ENCODE assay signal across 14 cellular contexts in the genomic region with DNA sequence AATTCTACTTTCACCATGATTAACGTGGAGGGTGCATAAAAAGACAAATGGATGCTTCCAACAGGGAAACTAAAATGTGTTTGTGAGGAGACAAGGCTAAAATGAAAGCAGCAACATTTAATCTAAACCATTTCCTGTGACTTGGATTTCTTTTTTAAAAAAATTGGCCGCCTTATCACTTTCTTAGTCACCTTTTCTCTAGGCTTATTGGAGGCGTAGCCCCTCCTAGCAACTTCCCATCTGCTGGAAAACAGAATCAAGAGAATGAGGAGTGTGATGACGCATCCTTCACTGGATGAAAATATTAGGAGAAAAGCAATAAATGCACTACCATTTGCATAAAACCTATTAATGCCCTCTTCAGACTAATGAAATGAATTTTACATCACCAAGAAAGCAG. TPM values are rescaled to one million over a fixed set of nuclear protein-coding genes. Genes with fewer than 3 reads are reported as not detected.
DNase-seq lines count a peak whose midpoint lies in the region; ATAC-seq and TF ChIP-seq lines count a peak whose summit lies in the region.
"Had no signal": no experiment of that assay in that cellular context is flagged by ENCODE, and none has a peak within 500 bp of the region (broad histone marks: within the 10 kb centered on the region; RNA-seq: fewer than 3 reads in every experiment).

No MANE protein-coding gene starts in this region.

- peaks cover 1% of the 10 kb centered on the region for H3K9me3 Mint-ChIP-seq in MCF 10A (ENCODE audit: unreplicated experiment)
- H3K9me3 Mint-ChIP-seq in activated naive CD8-positive, alpha-beta T cell treated with anti-CD3 and anti-CD28 coated beads, Interleukin-2, amount 50 U/mL, for 24 hours: no peaks in the 10 kb centered on the region

- H3K36me3 Mint-ChIP-seq in MCF 10A (ENCODE audit: insufficient read depth, unreplicated experiment): no peaks in the 10 kb centered on the region
- peaks cover 3% of the 10 kb centered on the region for H3K36me3 Mint-ChIP-seq in activated naive CD8-positive, alpha-beta T cell treated with anti-CD3 and anti-CD28 coated beads, Interleukin-2, amount 50 U/mL, for 24 hours (ENCODE audit: low read depth)

- no peak for DNase-seq in mammary epithelial cell
- DNase-seq in MCF 10A (ENCODE audit: unreplicated experiment): no peak
- no peak for DNase-seq in activated naive CD8-positive, alpha-beta T cell treated with anti-CD3 and anti-CD28 coated beads, Interleukin-2, amount 50 U/mL, for 24 hours
- no peak for DNase-seq in thoracic aorta (ENCODE audit: low spot score)
- no peak for DNase-seq in upper lobe of right lung
- DNase-seq in stimulated activated CD4-positive, alpha-beta T cell treated with anti-CD3 and anti-CD28 coated beads, Interleukin-2, amount 100 ng/mL, for 48 hours: no peak
- DNase-seq in NOMO-1 treated with DMSO at 0.1 percent for 48 hours (lab: John Stamatoyannopoulos, UW; ENCODE audit: unreplicated experiment): no peak
- DNase-seq: BE2C; islet precursor cell; occipital lobe; Right ventricle myocardium superior; stimulated activated CD4-positive, alpha-beta T cell treated with anti-CD3 and anti-CD28 coated beads, Interleukin-1b, Interleukin-23, amount 100 ng/mL, for 48 hours had no signal

- H4K20me1 ChIP-seq in mammary epithelial cell (ENCODE audit: insufficient read depth, low read length): no peaks in the 10 kb centered on the region

- intact Hi-C loops in mammary epithelial cell (cut with micrococcal nuclease): no loop called here
- intact Hi-C loops in MCF 10A (cut with micrococcal nuclease): no loop called here
- intact Hi-C loops in upper lobe of right lung (cut with DNase I): no loop called here

- H3K27ac ChIP-seq in mammary epithelial cell (ENCODE audit: insufficient read depth, low read depth, low read length): no peak overlapping the region
- no peak overlapping the region for H3K27ac ChIP-seq in thoracic aorta
- H3K27ac ChIP-seq in upper lobe of right lung: no peak overlapping the region

- in situ Hi-C loops in mammary epithelial cell (cut with MboI; ENCODE audit: low sequenced_read_pairs in 2 of 2): no loop called here

- WGBS in mammary epithelial cell (ENCODE audit: low coverage, missing lambda C conversion rate): over 99% methylated on average over 4 of the region's 4 CpGs

- H3K9ac ChIP-seq in mammary epithelial cell (ENCODE audit: insufficient read depth, low read length): no peak overlapping the region
- H3K9ac ChIP-seq in iPS-15b (ENCODE audit: low read depth, low read length): no peak overlapping the region

- no peaks in the 10 kb centered on the region for H3K27me3 Mint-ChIP-seq in MCF 10A (ENCODE audit: insufficient read depth, unreplicated experiment)
- H3K27me3 Mint-ChIP-seq in activated naive CD8-positive, alpha-beta T cell treated with anti-CD3 and anti-CD28 coated beads, Interleukin-2, amount 50 U/mL, for 24 hours: no peaks in the 10 kb centered on the region

- H3K36me3 ChIP-seq in mammary epithelial cell (ENCODE audit: insufficient read depth, low read length) (no peaks in the 10 kb centered on the region), iPS-15b (ENCODE audit: control insufficient read depth, insufficient read depth, low read length) (no peaks in the 10 kb centered on the region), thoracic aorta (no peaks in the 10 kb centered on the region), upper lobe of right lung (no peaks in the 10 kb centered on the region)
- H3K36me3 ChIP-seq: BE2C, esophagus muscularis mucosa had no signal

- ATAC-seq in activated naive CD8-positive, alpha-beta T cell treated with anti-CD3 and anti-CD28 coated beads, Interleukin-2, amount 50 U/mL, for 24 hours: no peak
- no peak for ATAC-seq in thoracic aorta (ENCODE audit: insufficient number of reproducible peaks, low FRiP score, low read depth)
- ATAC-seq in upper lobe of right lung: no peak

- H3K4me1 Mint-ChIP-seq in MCF 10A (ENCODE audit: insufficient read depth, unreplicated experiment): peaks cover 9% of the 10 kb centered on the region
- peaks cover 36% of the 10 kb centered on the region for H3K4me1 Mint-ChIP-seq in activated naive CD8-positive, alpha-beta T cell treated with anti-CD3 and anti-CD28 coated beads, Interleukin-2, amount 50 U/mL, for 24 hours

- H2AFZ ChIP-seq in mammary epithelial cell (ENCODE audit: low read depth, low read length): peak overlapping the region; percentile 18

- no peak overlapping the region for H3K4me3 Mint-ChIP-seq in MCF 10A (ENCODE audit: unreplicated experiment)
- H3K4me3 Mint-ChIP-seq in activated naive CD8-positive, alpha-beta T cell treated with anti-CD3 and anti-CD28 coated beads, Interleukin-2, amount 50 U/mL, for 24 hours: peak overlapping the region; percentile 81

- no peak overlapping the region for H3K4me2 ChIP-seq in mammary epithelial cell (ENCODE audit: insufficient read depth, low read depth, low read length)

- BruUV-seq in mammary epithelial cell (replicated peaks; lab: Mats Ljungman, UMichigan) (no TSS peak), MCF 10A (replicated peaks; lab: Mats Ljungman, UMichigan) (no TSS peak)

- H3K9me3 ChIP-seq in mammary epithelial cell (replicated peaks; ENCODE audit: insufficient read depth, low read length) (no peaks in the 10 kb centered on the region), iPS-15b (ENCODE audit: control insufficient read depth, insufficient read depth, low read length) (no peaks in the 10 kb centered on the region), thoracic aorta (no peaks in the 10 kb centered on the region), upper lobe of right lung (no peaks in the 10 kb centered on the region)
- H3K9me3 ChIP-seq: BE2C, esophagus muscularis mucosa had no signal

- dilution Hi-C loops in mammary epithelial cell (cut with HindIII; ENCODE audit: low sequenced_read_pairs): no loop called here

- no peak for TF ChIP-seq CTCF in mammary epithelial cell (conservative IDR thresholded peaks at IDR 0.05 in 1 of 2, IDR thresholded peaks at IDR 0.05 in 1 of 2; ENCODE audit: extremely low read depth in 1 of 2, insufficient read depth in 1 of 2, low read depth in 1 of 2, low read length in 2 of 2)
- TF ChIP-seq CTCF in MCF 10A (IDR thresholded peaks at IDR 0.05; ENCODE audit: unreplicated experiment): no peak
- no peak for TF ChIP-seq CTCF in thoracic aorta (IDR thresholded peaks at IDR 0.05)
- TF ChIP-seq CTCF in upper lobe of right lung (IDR thresholded peaks at IDR 0.05): no peak

- no peak overlapping the region for H3K27ac Mint-ChIP-seq in MCF 10A (ENCODE audit: low read depth, unreplicated experiment)
- peak overlapping the region; percentile 80 for H3K27ac Mint-ChIP-seq in activated naive CD8-positive, alpha-beta T cell treated with anti-CD3 and anti-CD28 coated beads, Interleukin-2, amount 50 U/mL, for 24 hours

- POLR2A ChIA-PET in MCF 10A (lab: Yijun Ruan, JAX): interaction anchor here (0.7 to 2.0 kb wide), 2 partner anchors 12 to 23 kb away, joined by 3 to 6 read pairs; no protein-coding TSS in a partner anchor

- no peaks in the 10 kb centered on the region for H3K27me3 ChIP-seq in mammary epithelial cell (ENCODE audit: insufficient read depth, low read length)
- H3K27me3 ChIP-seq in iPS-15b (ENCODE audit: control insufficient read depth, insufficient read depth, low read length): peaks cover 61% of the 10 kb centered on the region
- H3K27me3 ChIP-seq in thoracic aorta (replicated peaks; ENCODE audit: insufficient read depth): no peaks in the 10 kb centered on the region
- peaks cover 10% of the 10 kb centered on the region for H3K27me3 ChIP-seq in upper lobe of right lung
- H3K27me3 ChIP-seq: BE2C had no signal

- CTCF ChIA-PET in mammary epithelial cell (lab: Charles Lee; ENCODE audit: low non-redundant PET): no interaction called here
- CTCF ChIA-PET in MCF 10A (lab: Yijun Ruan, JAX): interaction anchor here (0.6 kb wide), 1 partner anchor 29 kb away, joined by 3 read pairs; no protein-coding TSS in a partner anchor

- H3K4me1 ChIP-seq in mammary epithelial cell (ENCODE audit: insufficient read depth, low read length): peaks cover 22% of the 10 kb centered on the region
- peaks cover 5% of the 10 kb centered on the region for H3K4me1 ChIP-seq in iPS-15b (ENCODE audit: control insufficient read depth, insufficient read depth, low read length)
- H3K4me1 ChIP-seq in thoracic aorta (ENCODE audit: control insufficient read depth in 1 of 2, low read depth in 2 of 2): peaks cover 0 to 17% of the 10 kb centered on the region in 2 donors
- H3K4me1 ChIP-seq in upper lobe of right lung: peaks cover 25% of the 10 kb centered on the region
- H3K4me1 ChIP-seq: BE2C had no signal

- H3K79me2 ChIP-seq in mammary epithelial cell (ENCODE audit: insufficient read depth, low read length): peaks cover 12% of the 10 kb centered on the region

- no peak overlapping the region for H3K4me3 ChIP-seq in mammary epithelial cell (replicated peaks in 1 of 3; ENCODE audit: insufficient read depth in 1 of 3, low read depth in 2 of 3, low read length in 3 of 3)
- H3K4me3 ChIP-seq in iPS-15b (ENCODE audit: low read depth, low read length): peak overlapping the region; percentile 64
- peak overlapping the region; percentile 83 for H3K4me3 ChIP-seq in thoracic aorta
- no peak overlapping the region for H3K4me3 ChIP-seq in upper lobe of right lung

RNA-seq across cellular contexts. Expression of gene GPR150, which starts 0.8 kb away (rescaled TPM):
- total RNA-seq in mammary epithelial cell (under 1 TPM in 1 of 2 donors, not detected in 1; 0.50 TPM), MCF 10A (2022) (not detected in 2 replicates), thoracic aorta (1 to 10 TPM in 1 of 2 donors, not detected in 1; 1.1 TPM), upper lobe of right lung (0.49 TPM)
- polyA plus RNA-seq in mammary epithelial cell: 0.07 TPM
- not detected for polyA minus RNA-seq in mammary epithelial cell
- total RNA-seq: occipital lobe, Right ventricle myocardium superior had no signal

RNA-seq across cellular contexts. Expression of gene RFESD, which starts 27.5 kb away (rescaled TPM):
- total RNA-seq in mammary epithelial cell (1 to 10 TPM; 2.1 to 3.0 TPM), MCF 10A (2022) (4.2 and 5.9 TPM in 2 replicates), thoracic aorta (10 to 100 TPM in 1 of 2 donors, under 1 TPM in 1; 0.85 to 11.1 TPM), upper lobe of right lung (3.7 TPM)
- 2.0 TPM for polyA plus RNA-seq in mammary epithelial cell
- 0.98 TPM for polyA minus RNA-seq in mammary epithelial cell

Comparison
In these comparisons a context has a peak if more than half of its experiments do, and no peak if none do; other contexts are left out.
1. H3K4me3 ChIP-seq: peak in iPS-15b (single experiment) and thoracic aorta (single experiment); none in mammary epithelial cell (0 of 3) and upper lobe of right lung (single experiment).